Comparison of ENCODE assay signal across 8 cellular contexts in the genomic region with DNA sequence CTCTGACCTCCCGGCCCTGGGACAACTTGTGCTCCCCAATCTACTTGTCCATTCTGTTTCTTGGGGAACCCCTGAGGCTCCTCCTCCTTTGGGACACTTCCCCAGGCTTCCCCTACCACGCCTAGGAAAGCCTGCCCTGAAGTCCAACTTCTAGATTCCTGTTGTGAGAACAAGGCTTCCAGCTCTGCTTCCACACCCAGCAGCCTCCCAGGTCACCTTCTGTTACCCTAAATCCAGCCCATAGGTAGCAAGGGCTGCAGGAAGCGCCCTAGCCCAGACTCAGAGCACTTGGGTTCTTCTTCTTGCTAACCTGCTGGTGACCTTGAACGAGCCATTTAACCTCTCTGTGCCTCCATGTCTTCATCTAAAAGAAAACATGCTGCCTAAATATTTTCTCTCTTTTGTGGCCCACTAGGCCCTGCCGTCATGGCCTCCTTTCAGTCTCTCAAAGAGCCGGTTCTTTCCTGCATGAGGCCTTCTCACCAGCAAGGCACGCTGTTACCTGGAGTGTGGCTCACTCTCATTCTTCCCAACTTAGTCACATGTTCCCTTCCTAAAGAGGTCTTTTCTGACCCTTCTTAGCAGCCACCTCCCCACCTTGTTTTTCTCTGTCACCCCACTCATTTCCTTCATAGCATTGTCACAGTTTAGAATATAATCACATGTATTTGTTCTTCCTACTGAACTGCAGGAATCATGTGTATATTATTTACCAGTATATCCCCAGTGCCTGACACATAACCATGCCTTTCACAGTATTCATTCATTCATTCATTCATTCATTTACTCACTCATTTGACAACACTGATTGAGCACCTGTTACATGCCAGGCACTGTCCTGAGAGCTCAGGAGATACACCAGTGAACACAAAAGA. TPM values are rescaled to one million over a fixed set of nuclear protein-coding genes. Genes with fewer than 3 reads are reported as not detected.
DNase-seq lines count a peak whose midpoint lies in the region; ATAC-seq and TF ChIP-seq lines count a peak whose summit lies in the region.

No MANE protein-coding gene starts in this region.

- DNase-seq in activated effector memory CD4-positive, alpha-beta T cell treated with anti-CD3 and anti-CD28 coated beads, Interleukin-2, amount 50 U/mL, for 16 hours: peak; percentile 69
- no peak for DNase-seq in activated effector memory CD4-positive, alpha-beta T cell treated with Interleukin-2 at 50 U/mL for 16 hours
- DNase-seq in adrenal gland: peak in 2 of 7 donors; percentile 12 to 25
- no peak for DNase-seq in left lung
- no peak for DNase-seq in tibial artery
- no peak for DNase-seq in HuH-7 (ENCODE audit: low spot score)
- DNase-seq in NCI-H345 treated with DMSO at 0.1 percent for 48 hours (lab: John Stamatoyannopoulos, UW; ENCODE audit: unreplicated experiment): no peak
- no peak for DNase-seq in activated CD4-positive, CD25-positive, alpha-beta regulatory T cell treated with anti-CD3 and anti-CD28 coated beads, Interleukin-2, amount 50 U/mL, for 72 hours

- WGBS in adrenal gland, 4 donors: 27 to 47% (median 37%) methylated on average over 7 of the region's 7 CpGs

- peak; percentile 47 for ATAC-seq in left lung

- TF ChIP-seq CTCF in adrenal gland (IDR thresholded peaks at IDR 0.05): no peak
- TF ChIP-seq CTCF in left lung (IDR thresholded peaks at IDR 0.05): no peak
- no peak for TF ChIP-seq CTCF in tibial artery (IDR thresholded peaks at IDR 0.05)

- H3K4me3 ChIP-seq in adrenal gland (peak overlapping the region in 2 of 4 donors; percentile 91 to 92), left lung (peak overlapping the region; percentile 73), tibial artery (peak overlapping the region; percentile 66 to 71)

- no peaks in the 10 kb centered on the region for H3K9me3 ChIP-seq in adrenal gland (replicated peaks in 1 of 3)
- no peaks in the 10 kb centered on the region for H3K9me3 ChIP-seq in left lung
- no peaks in the 10 kb centered on the region for H3K9me3 ChIP-seq in tibial artery

- H3K36me3 ChIP-seq in adrenal gland (replicated peaks in 1 of 2) (peaks cover 0 to 13% of the 10 kb centered on the region in 2 donors), left lung (peaks cover 0 to 18% of the 10 kb centered on the region in 2 donors), tibial artery (peaks cover 11 to 18% (median 17%) of the 10 kb centered on the region in 3 donors)

- H3K27me3 ChIP-seq in adrenal gland (no peaks in the 10 kb centered on the region), left lung (no peaks in the 10 kb centered on the region), tibial artery (no peaks in the 10 kb centered on the region)

- H3K27ac ChIP-seq in adrenal gland: peak overlapping the region; percentile 24 to 97 (median 94)
- H3K27ac ChIP-seq in left lung: peak overlapping the region; percentile 96 to 98
- H3K27ac ChIP-seq in tibial artery: peak overlapping the region; percentile 85 to 90

- no peak for TF ChIP-seq POLR2A in adrenal gland (IDR thresholded peaks at IDR 0.05)

- H3K4me1 ChIP-seq in adrenal gland (replicated peaks in 1 of 2) (peaks cover 36 to 45% of the 10 kb centered on the region in 2 donors), left lung (peaks cover 40 to 67% of the 10 kb centered on the region in 2 donors), tibial artery (peaks cover 0 to 54% (median 45%) of the 10 kb centered on the region in 4 donors)

- intact Hi-C loops in adrenal gland (cut with DNase I) (loop anchor here in 1 of 2 donors (5.0 kb wide), 1 partner anchor 34 kb away; no protein-coding TSS in a partner anchor), left lung (cut with DNase I) (loop anchor here in 1 of 2 donors (5.0 kb wide), 1 partner anchor 34 kb away; no protein-coding TSS in a partner anchor), tibial artery (cut with DNase I; ENCODE audit: low total_unique reads) (loop anchor here (2.0 kb wide), 1 partner anchor 35 kb away; no protein-coding TSS in a partner anchor)

RNA-seq across cellular contexts. Expression of gene CAPN2, which starts 1.4 kb away (rescaled TPM):
- 100 to 1,000 TPM; 117 to 214 (median 199) TPM for total RNA-seq in adrenal gland
- polyA plus RNA-seq in adrenal gland: 100 to 1,000 TPM; 110 to 366 (median 258) TPM
- total RNA-seq in left lung: 100 to 1,000 TPM; 350 to 434 TPM

RNA-seq across cellular contexts. Expression of gene CAPN8, which starts 48.3 kb away (rescaled TPM):
- total RNA-seq in adrenal gland (1 to 10 TPM in 2 of 8 donors, under 1 TPM in 3, not detected in 3; 0.14 to 1.1 (median 0.42) TPM), left lung (10 to 100 TPM; 77.9 to 87.9 TPM)
- 1 to 10 TPM in 1 of 3 donors, under 1 TPM in 1, not detected in 1; 0.53 to 1.7 TPM for polyA plus RNA-seq in adrenal gland

Comparison
In these comparisons a context has a peak if more than half of its experiments do, and no peak if none do; other contexts are left out.
1. RNA of gene CAPN8, which starts 48.3 kb away (total RNA-seq): 77.9 to 87.9 TPM in left lung; 0.14 to 1.1 TPM in adrenal gland; every median in the first group is over 10 times any median in the second.
2. Peak in every context shown above with its lines, with median percentiles within 50 percentile points of each other: H3K27ac ChIP-seq.